Comparison of ENCODE assay signal across 9 cellular contexts in the genomic region with DNA sequence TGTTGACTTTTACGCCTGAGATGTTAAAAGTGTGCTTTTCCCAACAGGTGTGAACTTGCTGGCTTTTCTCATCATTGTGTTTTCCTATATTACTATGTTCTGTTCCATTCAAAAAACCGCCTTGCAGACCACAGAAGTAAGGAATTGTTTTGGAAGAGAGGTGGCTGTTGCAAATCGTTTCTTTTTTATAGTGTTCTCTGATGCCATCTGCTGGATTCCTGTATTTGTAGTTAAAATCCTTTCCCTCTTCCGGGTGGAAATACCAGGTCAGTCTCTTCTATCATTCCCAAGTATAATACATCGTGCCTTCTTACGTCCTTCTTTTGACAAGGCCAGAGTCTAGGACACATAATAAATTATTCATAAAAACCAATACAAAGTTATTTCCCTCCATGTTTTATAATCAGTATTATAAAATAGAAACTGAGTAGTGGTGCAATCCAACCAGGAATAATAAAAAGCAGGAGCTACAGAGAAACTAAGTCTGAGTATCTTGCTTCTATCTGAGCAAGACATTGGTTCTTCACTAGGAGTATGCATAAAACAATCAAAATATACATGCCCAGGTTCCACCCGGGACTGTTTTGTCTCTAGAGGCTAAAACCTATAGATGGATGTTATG. TPM values are rescaled to one million over a fixed set of nuclear protein-coding genes. Genes with fewer than 3 reads are reported as not detected.
DNase-seq lines count a peak whose midpoint lies in the region; ATAC-seq and TF ChIP-seq lines count a peak whose summit lies in the region.
"Had no signal": no experiment of that assay in that cellular context is flagged by ENCODE, and none has a peak within 500 bp of the region (broad histone marks: within the 10 kb centered on the region; RNA-seq: fewer than 3 reads in every experiment).

No MANE protein-coding gene starts in this region.

- TF ChIP-seq CTCF in PC-3 (conservative IDR thresholded peaks at IDR 0.05; ENCODE audit: low read depth, low read length) (peak; percentile 58), fibroblast of pulmonary artery (IDR thresholded peaks at IDR 0.05; ENCODE audit: low read length, missing control alignments) (peak; percentile 56)

- BruUV-seq in PC-3 (replicated peaks; lab: Mats Ljungman, UMichigan): no TSS peak

- H3K9me3 ChIP-seq in PC-3 (ENCODE audit: low read length) (no peaks in the 10 kb centered on the region), skeletal muscle satellite cell (replicated peaks; ENCODE audit: low read length) (no peaks in the 10 kb centered on the region)

- ATAC-seq in PC-3 (peak; percentile 51), HG02938 (IDR thresholded peaks at IDR 0.05; ENCODE audit: unreplicated experiment) (no peak)

- CTCF ChIA-PET in PC-3 (lab: Charles Lee): interaction anchor here (0.7 kb wide), 1 partner anchor 1039 kb away, joined by 3 read pairs; no protein-coding TSS in a partner anchor

- DNase-seq in DMS153 treated with DMSO at 0.1 percent for 48 hours (lab: John Stamatoyannopoulos, UW; ENCODE audit: unreplicated experiment) (peak; percentile 28), DMS153 (lab: John Stamatoyannopoulos, UW) (no peak), PC-3 (peak; percentile 52), fibroblast of pulmonary artery (ENCODE audit: low read depth) (peak; percentile 66), posterior vena cava (ENCODE audit: low spot score) (no peak), NCI-H774 (lab: John Stamatoyannopoulos, UW) (no peak)

- H3K27me3 ChIP-seq in PC-3 (ENCODE audit: low read length): peaks cover 18% of the 10 kb centered on the region
- H3K27me3 ChIP-seq in skeletal muscle satellite cell (ENCODE audit: control insufficient read depth, insufficient read depth, low read length): no peaks in the 10 kb centered on the region

- H3K36me3 ChIP-seq in PC-3 (ENCODE audit: low read depth, low read length) (no peaks in the 10 kb centered on the region), skeletal muscle satellite cell (ENCODE audit: insufficient read depth, low read length) (no peaks in the 10 kb centered on the region)

- H3K4me3 ChIP-seq in PC-3 (ENCODE audit: low read length) (no peak overlapping the region), fibroblast of pulmonary artery (replicated peaks; ENCODE audit: low read depth, low read length) (no peak overlapping the region), skeletal muscle satellite cell (ENCODE audit: low read length) (no peak overlapping the region)

- peaks cover 13% of the 10 kb centered on the region for H3K4me1 ChIP-seq in PC-3 (ENCODE audit: insufficient read depth, low read length)
- peaks cover 30% of the 10 kb centered on the region for H3K4me1 ChIP-seq in skeletal muscle satellite cell (ENCODE audit: control insufficient read depth, insufficient read depth, low read length)

- H3K4me2 ChIP-seq in PC-3 (ENCODE audit: low read length) (no peak overlapping the region), skeletal muscle satellite cell (ENCODE audit: low read length) (no peak overlapping the region)

- H4K20me1 ChIP-seq in PC-3 (ENCODE audit: low read length): no peaks in the 10 kb centered on the region

- H3K79me2 ChIP-seq in PC-3 (ENCODE audit: low read length): no peaks in the 10 kb centered on the region

- no peaks in the 10 kb centered on the region for H3F3A ChIP-seq in PC-3 (ENCODE audit: low read length, unreplicated experiment)

- H2AFZ ChIP-seq in PC-3 (ENCODE audit: low read length): no peak overlapping the region

- no peaks in the 10 kb centered on the region for H3K9me2 ChIP-seq in PC-3 (replicated peaks; ENCODE audit: low read length)

- H3K9ac ChIP-seq in PC-3 (ENCODE audit: low read length) (no peak overlapping the region), skeletal muscle satellite cell (ENCODE audit: low read depth, low read length) (peak overlapping the region; percentile 20)

- POLR2A ChIA-PET in PC-3 (lab: Charles Lee; ENCODE audit: unreplicated experiment): no interaction called here

- intact Hi-C loops in PC-3 (cut with micrococcal nuclease): loop anchor here (1.0 to 5.0 kb wide), 3 partner anchors 55 to 366 kb away; no protein-coding TSS in a partner anchor
- intact Hi-C loops in posterior vena cava (cut with DNase I): no loop called here

- no peak overlapping the region for H3K27ac ChIP-seq in PC-3 (ENCODE audit: low read length)

RNA-seq across cellular contexts. Expression of gene RXFP2, which starts 57.9 kb away (rescaled TPM):
- total RNA-seq in PC-3 (2014; rRNA removed) (not detected in 2 replicates), posterior vena cava (not detected)
- total RNA-seq in skeletal muscle satellite cell (2012; rRNA removed): not detected in 2 replicates
- total RNA-seq: B cell had no signal

Comparison
In these comparisons a context has a peak if more than half of its experiments do, and no peak if none do; other contexts are left out.
1. DNase-seq: peak in DMS153 treated with DMSO at 0.1 percent for 48 hours (single experiment), PC-3 (single experiment) and fibroblast of pulmonary artery (single experiment); none in DMS153 (single experiment), posterior vena cava (single experiment) and NCI-H774 (single experiment).